In genomic region chr18:69895081-69896047, GRCh38 we compare ENCODE assay signal across 1 cellular context.
TF ChIP-seq lines count a peak whose summit lies in the region.

No MANE protein-coding gene starts in this region.

TF ChIP-seq in HepG2, 621 proteins besides CTCF, POLR2A, EP300 and RAD21:
- TF ChIP-seq RFXANK (CRISPR knock-in tag; IDR thresholded peaks at IDR 0.05) (no peak), ZBTB39 (CRISPR knock-in tag; IDR thresholded peaks at IDR 0.05) (no peak), MAFK (conservative IDR thresholded peaks at IDR 0.05 in 1 of 2, IDR thresholded peaks at IDR 0.05 in 1 of 2; ENCODE audit: low read length in 2 of 2) (peak; percentile 54 to 86; a peak in 3 of 4 replicates), PITX1 (CRISPR knock-in tag; IDR thresholded peaks at IDR 0.05) (no peak), SUZ12 (IDR thresholded peaks at IDR 0.05; ENCODE audit: low read depth, low read length) (no peak), ZNF33B (CRISPR knock-in tag; IDR thresholded peaks at IDR 0.05) (no peak), MAFF (IDR thresholded peaks at IDR 0.05; ENCODE audit: low read depth, low read length) (peak; percentile 75), NFIC (IDR thresholded peaks at IDR 0.05; ENCODE audit: low read length) (no peak)
TF ChIP-seq in HepG2: peak in this region for 2.
